8 cellular contexts compared by ENCODE assay signal in genomic region chr22:31497148-31497938, GRCh38. TPM values are rescaled to one million over a fixed set of nuclear protein-coding genes. Genes with fewer than 3 reads are reported as not detected.
DNase-seq lines count a peak whose midpoint lies in the region; ATAC-seq and TF ChIP-seq lines count a peak whose summit lies in the region.

No MANE protein-coding gene starts in this region.

- no peak for TF ChIP-seq POLR2A in prostate gland (IDR thresholded peaks at IDR 0.05)

- H3K9me3 ChIP-seq in RWPE2 (ENCODE audit: severe bottlenecking) (no peaks in the 10 kb centered on the region), esophagus (ENCODE audit: control insufficient read depth in 2 of 2, insufficient read depth in 1 of 2, low read depth in 1 of 2, low read length in 1 of 2) (no peaks in the 10 kb centered on the region), prostate gland (no peaks in the 10 kb centered on the region)

- TF ChIP-seq CTCF in RWPE2 (IDR thresholded peaks at IDR 0.05; ENCODE audit: poor library complexity, severe bottlenecking) = no peak
- no peak for TF ChIP-seq CTCF in prostate gland (IDR thresholded peaks at IDR 0.05)

- WGBS in esophagus, 2 donors = 70 to 74% methylated on average over 10 of the region's 10 CpGs
- WGBS in prostate gland = 85% methylated on average over 10 of the region's 10 CpGs

- no peak for ATAC-seq in RWPE2 (ENCODE audit: low read depth)
- ATAC-seq in GM21529 (IDR thresholded peaks at IDR 0.05; ENCODE audit: unreplicated experiment) = no peak
- no peak for ATAC-seq in HG03460 (IDR thresholded peaks at IDR 0.05; ENCODE audit: unreplicated experiment)

- no peaks in the 10 kb centered on the region for H3K27me3 ChIP-seq in RWPE2 (ENCODE audit: insufficient read depth, poor library complexity, severe bottlenecking)
- H3K27me3 ChIP-seq in esophagus (ENCODE audit: control insufficient read depth in 1 of 2, insufficient read depth in 2 of 2, low read length in 2 of 2) = no peaks in the 10 kb centered on the region
- H3K27me3 ChIP-seq in prostate gland (replicated peaks; ENCODE audit: insufficient read depth) = no peaks in the 10 kb centered on the region

- intact Hi-C loops in prostate gland (cut with DNase I) = no loop called here

- H3K27ac ChIP-seq in RWPE2 (ENCODE audit: poor library complexity, severe bottlenecking) (peak overlapping the region; percentile 54), esophagus (ENCODE audit: low read depth in 2 of 2, low read length in 1 of 2) (peak overlapping the region in 1 of 2 donors; percentile 92), prostate gland (peak overlapping the region in 1 of 2 donors; percentile 78)

- H3K4me3 ChIP-seq in GM08714 (ENCODE audit: low read length) (peak overlapping the region; percentile 85), RWPE2 (ENCODE audit: severe bottlenecking) (peak overlapping the region; percentile 54), esophagus (ENCODE audit: low read depth in 1 of 2, low read length in 2 of 2) (peak overlapping the region; percentile 82), prostate gland (peak overlapping the region; percentile 70 to 85)

- H3K4me1 ChIP-seq in RWPE2 (ENCODE audit: insufficient read depth, poor library complexity, severe bottlenecking) = no peaks in the 10 kb centered on the region
- no peaks in the 10 kb centered on the region for H3K4me1 ChIP-seq in esophagus (ENCODE audit: control insufficient read depth in 2 of 2, insufficient read depth in 2 of 2, low read length in 1 of 2)
- no peaks in the 10 kb centered on the region for H3K4me1 ChIP-seq in prostate gland (replicated peaks)

- H3K36me3 ChIP-seq in RWPE2 (ENCODE audit: low read depth) = 0 out of 2 replicates have a peak, but pooled peaks cover 7% of the 10 kb centered on the region
- H3K36me3 ChIP-seq in esophagus (ENCODE audit: control insufficient read depth in 2 of 2, insufficient read depth in 2 of 2, low read length in 1 of 2) = no peaks in the 10 kb centered on the region
- no peaks in the 10 kb centered on the region for H3K36me3 ChIP-seq in prostate gland

- DNase-seq in RWPE2 (ENCODE audit: low spot score) (no peak), prostate gland (ENCODE audit: low spot score) (no peak), NCI-H2227 (lab: John Stamatoyannopoulos, UW; ENCODE audit: unreplicated experiment) (no peak)
- no peak for DNase-seq in stimulated activated CD4-positive, alpha-beta T cell treated with anti-CD3 and anti-CD28 coated beads, Interleukin-4, amount 100 ng/mL, for 4 hours

RNA-seq across cellular contexts. Expression of gene SFI1, which starts 1.0 kb away (rescaled TPM):
- 10 to 100 TPM; 10.5 to 27.1 TPM for polyA plus RNA-seq in esophagus
- total RNA-seq in prostate gland = 10 to 100 TPM; 21.5 to 68.8 TPM

RNA-seq across cellular contexts. Expression of gene EIF4ENIF1, which starts 7.7 kb away (rescaled TPM):
- polyA plus RNA-seq in esophagus = 10 to 100 TPM in 1 of 2 donors, 1 to 10 TPM in 1; 7.8 to 11.0 TPM
- total RNA-seq in prostate gland = 10 to 100 TPM; 11.9 to 38.1 TPM
